In the genomic region with DNA sequence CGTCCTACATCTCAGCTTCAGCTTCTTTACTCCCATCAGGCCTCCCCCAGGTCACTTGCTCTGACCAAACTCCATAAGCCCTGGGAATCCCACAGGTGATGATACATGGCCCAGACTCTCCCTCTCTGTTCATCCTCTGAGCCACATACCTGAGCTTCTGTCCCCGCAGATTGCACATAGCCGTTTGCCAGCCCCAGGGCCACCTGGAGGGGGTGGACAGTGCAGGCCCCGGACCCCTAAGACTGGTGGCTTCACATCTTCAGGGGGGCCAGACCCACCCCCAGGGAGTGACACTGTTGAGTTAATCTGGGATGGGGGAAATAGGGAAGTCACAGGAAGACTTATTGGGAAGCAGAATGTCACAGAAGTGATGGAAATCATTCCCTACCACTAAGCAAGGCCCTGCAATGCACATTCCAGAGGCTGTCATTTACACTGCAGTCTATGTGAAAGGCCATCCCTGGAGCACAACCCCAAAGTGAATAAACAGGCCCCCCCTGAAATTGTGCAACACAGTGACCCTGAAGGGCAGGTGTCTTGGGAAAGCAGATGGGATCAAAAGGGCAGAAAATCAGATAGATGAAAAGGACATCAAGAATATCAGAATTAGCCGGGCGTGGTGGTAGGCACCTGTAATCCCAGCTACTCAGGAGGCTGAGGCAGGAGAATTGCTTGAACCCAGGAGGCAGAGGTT, we compare ENCODE assay signal across 10 cellular contexts. TPM values are rescaled to one million over a fixed set of nuclear protein-coding genes. Genes with fewer than 3 reads are reported as not detected.
DNase-seq lines count a peak whose midpoint lies in the region; ATAC-seq, FAIRE-seq and TF ChIP-seq lines count a peak whose summit lies in the region.
"Had no signal": no experiment of that assay in that cellular context is flagged by ENCODE, and none has a peak within 500 bp of the region (broad histone marks: within the 10 kb centered on the region; RNA-seq: fewer than 3 reads in every experiment).

No MANE protein-coding gene starts in this region.

- peaks cover 19% of the 10 kb centered on the region for H4K20me1 ChIP-seq in HepG2 (ENCODE audit: insufficient read depth, low read length)

- BruUV-seq in HepG2 (replicated peaks; lab: Mats Ljungman, UMichigan): TSS peak; percentile 26

- H3K4me3 ChIP-seq in HepG2 (replicated peaks in 1 of 3; ENCODE audit: insufficient read depth in 1 of 3, low read depth in 2 of 3, low read length in 3 of 3) (peak overlapping the region; percentile 23 to 93 (median 87)), sigmoid colon (no peak overlapping the region), vagina (no peak overlapping the region)

- H3K4me2 ChIP-seq in HepG2 (ENCODE audit: low read depth, low read length): peak overlapping the region; percentile 98

- peak overlapping the region; percentile 45 for H3K9ac ChIP-seq in HepG2 (ENCODE audit: insufficient read depth, low read depth, low read length)

- H3K4me1 Mint-ChIP-seq in activated naive CD4-positive, alpha-beta T cell treated with anti-CD3 and anti-CD28 coated beads, Interleukin-2, amount 50 U/mL, for 24 hours: peaks cover 58% of the 10 kb centered on the region
- peaks cover 54% of the 10 kb centered on the region for H3K4me1 Mint-ChIP-seq in activated CD8-positive, alpha-beta T cell treated with anti-CD3 and anti-CD28 coated beads for 36 hours (ENCODE audit: low read depth)
- peaks cover 66% of the 10 kb centered on the region for H3K4me1 Mint-ChIP-seq in type B pancreatic cell (ENCODE audit: unreplicated experiment)

- H3K4me3 Mint-ChIP-seq in activated naive CD4-positive, alpha-beta T cell treated with anti-CD3 and anti-CD28 coated beads, Interleukin-2, amount 50 U/mL, for 24 hours: peak overlapping the region; percentile 95
- peak overlapping the region; percentile 98 for H3K4me3 Mint-ChIP-seq in activated CD8-positive, alpha-beta T cell treated with anti-CD3 and anti-CD28 coated beads for 36 hours
- H3K4me3 Mint-ChIP-seq in type B pancreatic cell: peak overlapping the region; percentile 100

- peaks cover 27 to 49% of the 10 kb centered on the region in 2 experiments for H3K36me3 ChIP-seq in HepG2 (replicated peaks in 1 of 2; ENCODE audit: control insufficient read depth in 1 of 2, insufficient read depth in 2 of 2, low read length in 2 of 2)
- H3K36me3 ChIP-seq in sigmoid colon: peaks cover 16 to 56% (median 36%) of the 10 kb centered on the region in 4 donors
- peaks cover 0 to 34% of the 10 kb centered on the region in 2 donors for H3K36me3 ChIP-seq in vagina

- no peaks in the 10 kb centered on the region for H3K9me3 Mint-ChIP-seq in activated naive CD4-positive, alpha-beta T cell treated with anti-CD3 and anti-CD28 coated beads, Interleukin-2, amount 50 U/mL, for 24 hours
- no peaks in the 10 kb centered on the region for H3K9me3 Mint-ChIP-seq in activated CD8-positive, alpha-beta T cell treated with anti-CD3 and anti-CD28 coated beads for 36 hours
- H3K9me3 Mint-ChIP-seq in type B pancreatic cell: no peaks in the 10 kb centered on the region

- peaks cover 0 to 4% of the 10 kb centered on the region in 2 experiments; a peak in 1 of 5 replicates for H3K27me3 ChIP-seq in HepG2 (ENCODE audit: control insufficient read depth in 1 of 2, insufficient read depth in 2 of 2, low read length in 2 of 2)
- no peaks in the 10 kb centered on the region for H3K27me3 ChIP-seq in sigmoid colon
- no peaks in the 10 kb centered on the region for H3K27me3 ChIP-seq in vagina
- H3K27me3 ChIP-seq: BE2C had no signal

- TF ChIP-seq EP300 in HepG2 (IDR thresholded peaks at IDR 0.05; ENCODE audit: low read depth in 2 of 2, low read length in 2 of 2): peak in 1 of 2 experiments; percentile 95; a peak in 3 of 4 replicates
- peak; percentile 89 for TF ChIP-seq EP300 in HepG2 (CRISPR knock-in tag; IDR thresholded peaks at IDR 0.05; ENCODE audit: borderline replicate concordance)
- no peak for TF ChIP-seq EP300 in sigmoid colon (IDR thresholded peaks at IDR 0.05)

- intact Hi-C loops in activated CD8-positive, alpha-beta T cell treated with anti-CD3 and anti-CD28 coated beads for 36 hours (cut with micrococcal nuclease): loop anchor here (5.0 kb wide), 1 partner anchor 36 kb away; no protein-coding TSS in a partner anchor
- intact Hi-C loops in HepG2 (cut with micrococcal nuclease; ENCODE audit: unreplicated experiment): loop anchor here (5.0 kb wide), 2 partner anchors 194 to 226 kb away; a partner anchor contains a TSS
- intact Hi-C loops in sigmoid colon (cut with DNase I): no loop called here
- intact Hi-C loops in vagina (cut with DNase I): no loop called here

- H3K9me3 ChIP-seq in HepG2 (ENCODE audit: low read length): no peaks in the 10 kb centered on the region
- H3K9me3 ChIP-seq in sigmoid colon: no peaks in the 10 kb centered on the region
- no peaks in the 10 kb centered on the region for H3K9me3 ChIP-seq in vagina
- H3K9me3 ChIP-seq: BE2C had no signal

- ATAC-seq in activated CD8-positive, alpha-beta T cell treated with anti-CD3 and anti-CD28 coated beads for 36 hours: no peak
- ATAC-seq in HepG2: peak; percentile 59
- ATAC-seq in GM21528 (IDR thresholded peaks at IDR 0.05; ENCODE audit: low FRiP score, unreplicated experiment): no peak

- TF ChIP-seq RAD21 in HepG2 (CRISPR knock-in tag; IDR thresholded peaks at IDR 0.05): no peak

- CTCF ChIA-PET in activated CD8-positive, alpha-beta T cell treated with anti-CD3 and anti-CD28 coated beads for 36 hours (lab: Charles Lee): interaction anchor here (0.7 to 6.1 kb wide), 19 partner anchors 9 to 214 kb away, joined by 3 to 51 read pairs (median 4); a partner anchor contains a TSS
- CTCF ChIA-PET in HepG2 (lab: Yijun Ruan, JAX; ENCODE audit: low intra/inter-chr PET ratio, low total read pairs): interaction anchor here (0.6 to 1.7 kb wide), 2 partner anchors 15 to 37 kb away, joined by 3 to 11 read pairs; no protein-coding TSS in a partner anchor

- FAIRE-seq in HepG2 (lab: Jason Lieb, UNC): peak; percentile 54

- no peak; a peak in 1 of 4 replicates for TF ChIP-seq POLR2A in HepG2 (IDR thresholded peaks at IDR 0.05; ENCODE audit: insufficient read depth in 1 of 2, low read depth in 2 of 2, low read length in 2 of 2)
- no peak for TF ChIP-seq POLR2A in sigmoid colon (IDR thresholded peaks at IDR 0.05)
- no peak for TF ChIP-seq POLR2A in vagina (IDR thresholded peaks at IDR 0.05)

- peaks cover 18% of the 10 kb centered on the region for H3K36me3 Mint-ChIP-seq in activated naive CD4-positive, alpha-beta T cell treated with anti-CD3 and anti-CD28 coated beads, Interleukin-2, amount 50 U/mL, for 24 hours
- peaks cover 55% of the 10 kb centered on the region for H3K36me3 Mint-ChIP-seq in activated CD8-positive, alpha-beta T cell treated with anti-CD3 and anti-CD28 coated beads for 36 hours (ENCODE audit: low read depth)
- peaks cover 41% of the 10 kb centered on the region for H3K36me3 Mint-ChIP-seq in type B pancreatic cell

- H3K4me1 ChIP-seq in HepG2 (ENCODE audit: insufficient read depth, low read length) (peaks cover 48% of the 10 kb centered on the region), sigmoid colon (peaks cover 0 to 53% (median 42%) of the 10 kb centered on the region in 4 donors), vagina (peaks cover 50% of the 10 kb centered on the region)
- H3K4me1 ChIP-seq: BE2C had no signal

- peak overlapping the region; percentile 57 for H3K27ac Mint-ChIP-seq in activated naive CD4-positive, alpha-beta T cell treated with anti-CD3 and anti-CD28 coated beads, Interleukin-2, amount 50 U/mL, for 24 hours
- peak overlapping the region; percentile 58 for H3K27ac Mint-ChIP-seq in activated CD8-positive, alpha-beta T cell treated with anti-CD3 and anti-CD28 coated beads for 36 hours
- peak overlapping the region; percentile 84 for H3K27ac Mint-ChIP-seq in type B pancreatic cell

- POLR2A ChIA-PET in activated CD8-positive, alpha-beta T cell treated with anti-CD3 and anti-CD28 coated beads for 36 hours (lab: Charles Lee): interaction anchor here (0.5 to 2.0 kb wide), 7 partner anchors 10 to 220 kb away, joined by 3 to 11 read pairs (median 3); a partner anchor contains a TSS
- POLR2A ChIA-PET in HepG2 (lab: Yijun Ruan, JAX): interaction anchor here (0.7 to 4.1 kb wide), 14 partner anchors 9 to 228 kb away, joined by 3 to 69 read pairs (median 10); a partner anchor contains a TSS

- no peaks in the 10 kb centered on the region for H3K27me3 Mint-ChIP-seq in activated naive CD4-positive, alpha-beta T cell treated with anti-CD3 and anti-CD28 coated beads, Interleukin-2, amount 50 U/mL, for 24 hours
- H3K27me3 Mint-ChIP-seq in activated CD8-positive, alpha-beta T cell treated with anti-CD3 and anti-CD28 coated beads for 36 hours: no peaks in the 10 kb centered on the region
- no peaks in the 10 kb centered on the region for H3K27me3 Mint-ChIP-seq in type B pancreatic cell

- in situ Hi-C loops in HepG2 (cut with HindIII; ENCODE audit: extremely low pct_ligation_motif_present, low pct_unique_long_range_greater_than_20kb): no loop called here

- TF ChIP-seq CTCF in activated CD8-positive, alpha-beta T cell treated with anti-CD3 and anti-CD28 coated beads for 36 hours (IDR thresholded peaks at IDR 0.05): no peak
- no peak; the same call in 1 of the 2 replicates for TF ChIP-seq CTCF in HepG2 (CRISPR knock-in tag; IDR thresholded peaks at IDR 0.05)
- TF ChIP-seq CTCF in type B pancreatic cell (conservative IDR thresholded peaks at IDR 0.05): no peak
- no peak for TF ChIP-seq CTCF in sigmoid colon (IDR thresholded peaks at IDR 0.05)
- TF ChIP-seq CTCF in vagina (IDR thresholded peaks at IDR 0.05): no peak

- no peak overlapping the region for H2AFZ ChIP-seq in HepG2 (ENCODE audit: low read length)

- WGBS in HepG2 (ENCODE audit: low lambda C conversion rate): 9% methylated on average over 6 of the region's 6 CpGs
- WGBS in sigmoid colon, 2 donors: 66 to 87% methylated on average over 6 of the region's 6 CpGs

- no peak for DNase-seq in activated naive CD4-positive, alpha-beta T cell (lab: John Stamatoyannopoulos, UW)
- DNase-seq in activated CD8-positive, alpha-beta T cell treated with anti-CD3 and anti-CD28 coated beads for 36 hours: no peak
- DNase-seq in HepG2 (ENCODE audit: low spot score) (peak; percentile 94), type B pancreatic cell (ENCODE audit: extremely low spot score, unreplicated experiment) (no peak), sigmoid colon (no peak), vagina (ENCODE audit: extremely low spot score in 2 of 2) (no peak)
- DNase-seq: stimulated activated CD8-positive, alpha-beta memory T cell treated with anti-CD3 and anti-CD28 coated beads, Interleukin-4, amount 100 ng/mL, for 48 hours had no signal

- peaks cover 32% of the 10 kb centered on the region for H3K79me2 ChIP-seq in HepG2 (ENCODE audit: insufficient read depth, low read length)

- H3K27ac ChIP-seq in HepG2 (ENCODE audit: extremely low read length, insufficient read depth, low read length): peak overlapping the region; percentile 99
- H3K27ac ChIP-seq in sigmoid colon: peak overlapping the region in 2 of 4 donors; percentile 50 to 98
- no peak overlapping the region for H3K27ac ChIP-seq in vagina

RNA-seq across cellular contexts. Expression of a gene that starts 2.2 kb away (rescaled TPM):
- 10 to 100 TPM; 41.2 to 41.9 TPM for total RNA-seq in activated CD8-positive, alpha-beta T cell treated with anti-CD3 and anti-CD28 coated beads for 36 hours
- total RNA-seq in HepG2 (2016; rRNA removed; fragmentation: Illumina TruSeq; extraction: Trizol) (21.2 and 26.7 TPM in 2 replicates), type B pancreatic cell (ENCODE audit: low replicate concordance) (49.2 and 61.9 TPM in 2 replicates), sigmoid colon (10 to 100 TPM; 27.8 to 32.4 (median 30.4) TPM), vagina (28.0 TPM)
- 7.7 and 9.8 TPM in 2 replicates for total RNA-seq in HepG2 (2016; cell fraction: cytosol; rRNA removed; fragmentation: Illumina TruSeq; extraction: Trizol; ENCODE audit: low read depth)
- total RNA-seq in HepG2 (2016; cell fraction: insoluble cytoplasmic fraction; rRNA removed; fragmentation: Illumina TruSeq; extraction: Trizol): 20.4 and 25.8 TPM in 2 replicates
- total RNA-seq in HepG2 (2016; cell fraction: membrane; rRNA removed; fragmentation: Illumina TruSeq; extraction: Trizol): 11.0 and 11.2 TPM in 2 replicates
- 24.9 and 30.1 TPM in 2 replicates for total RNA-seq in HepG2 (2016; cell fraction: nucleus; rRNA removed; fragmentation: Illumina TruSeq; extraction: Trizol)
- polyA plus RNA-seq in HepG2 (2011; rRNA removed) (55.7 and 62.8 TPM in 2 replicates), sigmoid colon (10 to 100 TPM; 15.6 to 33.2 (median 16.2) TPM)
- polyA plus RNA-seq in HepG2 (2011; cell fraction: cytosol; rRNA removed): 21.7 and 25.1 TPM in 2 replicates
- polyA plus RNA-seq in HepG2 (2011; cell fraction: nucleus; rRNA removed): 251 and 306 TPM in 2 replicates
- 33.2 and 34.8 TPM in 2 replicates for polyA plus RNA-seq in HepG2 (2012)
- polyA plus RNA-seq in HepG2 (2016; cell fraction: cytosol; fragmentation: Illumina TruSeq; extraction: Trizol; ENCODE audit: low read depth): 3.4 and 3.5 TPM in 2 replicates
- 18.6 and 21.0 TPM in 2 replicates for polyA plus RNA-seq in HepG2 (2016; cell fraction: insoluble cytoplasmic fraction; fragmentation: Illumina TruSeq; extraction: Trizol; ENCODE audit: low read depth)
- polyA plus RNA-seq in HepG2 (2016; cell fraction: membrane; fragmentation: Illumina TruSeq; extraction: Trizol; ENCODE audit: low read depth): 8.2 and 8.4 TPM in 2 replicates
- polyA plus RNA-seq in HepG2 (2016; cell fraction: nucleus; fragmentation: Illumina TruSeq; extraction: Trizol; ENCODE audit: insufficient read depth, low read depth): 78.6 and 88.5 TPM in 2 replicates
- 62.6 and 66.8 TPM in 2 replicates for polyA minus RNA-seq in HepG2 (2011; rRNA and poly(A)+ RNA removed; ENCODE audit: low replicate concordance)
- 16.9 and 17.9 TPM in 2 replicates for polyA minus RNA-seq in HepG2 (2011; cell fraction: cytosol; rRNA and poly(A)+ RNA removed)
- polyA minus RNA-seq in HepG2 (2011; cell fraction: nucleus; rRNA and poly(A)+ RNA removed): 41.4 and 51.2 TPM in 2 replicates

RNA-seq across cellular contexts. Expression of a gene that starts 2.4 kb away (rescaled TPM):
- 10 to 100 TPM; 43.1 to 43.3 TPM for total RNA-seq in activated CD8-positive, alpha-beta T cell treated with anti-CD3 and anti-CD28 coated beads for 36 hours
- total RNA-seq in HepG2 (2016; rRNA removed; fragmentation: Illumina TruSeq; extraction: Trizol): 127 and 229 TPM in 2 replicates
- 25.4 and 28.2 TPM in 2 replicates for total RNA-seq in HepG2 (2016; cell fraction: cytosol; rRNA removed; fragmentation: Illumina TruSeq; extraction: Trizol; ENCODE audit: low read depth)
- 117 and 245 TPM in 2 replicates for total RNA-seq in HepG2 (2016; cell fraction: insoluble cytoplasmic fraction; rRNA removed; fragmentation: Illumina TruSeq; extraction: Trizol)
- total RNA-seq in HepG2 (2016; cell fraction: membrane; rRNA removed; fragmentation: Illumina TruSeq; extraction: Trizol): 69.2 and 73.5 TPM in 2 replicates
- 168 and 183 TPM in 2 replicates for total RNA-seq in HepG2 (2016; cell fraction: nucleus; rRNA removed; fragmentation: Illumina TruSeq; extraction: Trizol)
- 142 and 181 TPM in 2 replicates for polyA plus RNA-seq in HepG2 (2011; rRNA removed)
- 156 and 173 TPM in 2 replicates for polyA plus RNA-seq in HepG2 (2011; cell fraction: cytosol; rRNA removed)
- polyA plus RNA-seq in HepG2 (2011; cell fraction: nucleus; rRNA removed): 155 and 160 TPM in 2 replicates
- polyA plus RNA-seq in HepG2 (2012): 179 and 194 TPM in 2 replicates
- 25.6 and 28.5 TPM in 2 replicates for polyA plus RNA-seq in HepG2 (2016; cell fraction: cytosol; fragmentation: Illumina TruSeq; extraction: Trizol; ENCODE audit: low read depth)
- polyA plus RNA-seq in HepG2 (2016; cell fraction: insoluble cytoplasmic fraction; fragmentation: Illumina TruSeq; extraction: Trizol; ENCODE audit: low read depth): 134 and 143 TPM in 2 replicates
- polyA plus RNA-seq in HepG2 (2016; cell fraction: membrane; fragmentation: Illumina TruSeq; extraction: Trizol; ENCODE audit: low read depth): 52.6 and 58.2 TPM in 2 replicates
- polyA plus RNA-seq in HepG2 (2016; cell fraction: nucleus; fragmentation: Illumina TruSeq; extraction: Trizol; ENCODE audit: insufficient read depth, low read depth): 338 and 345 TPM in 2 replicates
- 85.7 and 161 TPM in 2 replicates for polyA minus RNA-seq in HepG2 (2011; rRNA and poly(A)+ RNA removed; ENCODE audit: low replicate concordance)
- polyA minus RNA-seq in HepG2 (2011; cell fraction: cytosol; rRNA and poly(A)+ RNA removed): 54.5 and 56.6 TPM in 2 replicates
- polyA minus RNA-seq in HepG2 (2011; cell fraction: nucleus; rRNA and poly(A)+ RNA removed): 68.1 and 69.5 TPM in 2 replicates
- total RNA-seq in type B pancreatic cell (ENCODE audit: low replicate concordance): 147 and 202 TPM in 2 replicates
- total RNA-seq in sigmoid colon: 10 to 100 TPM; 48.7 to 52.1 (median 49.8) TPM
- polyA plus RNA-seq in sigmoid colon: 100 to 1,000 TPM in 1 of 3 donors, 10 to 100 TPM in 2; 31.2 to 189 (median 31.2) TPM
- total RNA-seq in vagina: 36.3 TPM

RNA-seq across cellular contexts. Expression of a gene that starts 6.0 kb away (rescaled TPM):
- 1 to 10 TPM; 1.3 to 1.4 TPM for total RNA-seq in activated CD8-positive, alpha-beta T cell treated with anti-CD3 and anti-CD28 coated beads for 36 hours
- 0.29 and 0.55 TPM in 2 replicates for total RNA-seq in HepG2 (2016; rRNA removed; fragmentation: Illumina TruSeq; extraction: Trizol)
- 0.10 TPM in 1 of 2 replicates, not detected in the other for total RNA-seq in HepG2 (2016; cell fraction: cytosol; rRNA removed; fragmentation: Illumina TruSeq; extraction: Trizol; ENCODE audit: low read depth)
- 0.12 and 0.67 TPM in 2 replicates for total RNA-seq in HepG2 (2016; cell fraction: insoluble cytoplasmic fraction; rRNA removed; fragmentation: Illumina TruSeq; extraction: Trizol)
- total RNA-seq in HepG2 (2016; cell fraction: membrane; rRNA removed; fragmentation: Illumina TruSeq; extraction: Trizol): 0.45 TPM in 1 of 2 replicates, not detected in the other
- total RNA-seq in HepG2 (2016; cell fraction: nucleus; rRNA removed; fragmentation: Illumina TruSeq; extraction: Trizol): 1.0 and 1.1 TPM in 2 replicates
- polyA plus RNA-seq in HepG2 (2011; rRNA removed): 0.55 and 0.73 TPM in 2 replicates
- 0.13 and 0.18 TPM in 2 replicates for polyA plus RNA-seq in HepG2 (2011; cell fraction: cytosol; rRNA removed)
- 5.9 and 6.2 TPM in 2 replicates for polyA plus RNA-seq in HepG2 (2011; cell fraction: nucleus; rRNA removed)
- 0.97 and 1.9 TPM in 2 replicates for polyA plus RNA-seq in HepG2 (2012)
- polyA plus RNA-seq in HepG2 (2016; cell fraction: cytosol; fragmentation: Illumina TruSeq; extraction: Trizol; ENCODE audit: low read depth): 0.21 and 0.24 TPM in 2 replicates
- 0.15 and 0.42 TPM in 2 replicates for polyA plus RNA-seq in HepG2 (2016; cell fraction: insoluble cytoplasmic fraction; fragmentation: Illumina TruSeq; extraction: Trizol; ENCODE audit: low read depth)
- 0.21 TPM in 2 replicates for polyA plus RNA-seq in HepG2 (2016; cell fraction: membrane; fragmentation: Illumina TruSeq; extraction: Trizol; ENCODE audit: low read depth)
- 3.7 and 4.5 TPM in 2 replicates for polyA plus RNA-seq in HepG2 (2016; cell fraction: nucleus; fragmentation: Illumina TruSeq; extraction: Trizol; ENCODE audit: insufficient read depth, low read depth)
- 0.20 and 1.1 TPM in 2 replicates for polyA minus RNA-seq in HepG2 (2011; rRNA and poly(A)+ RNA removed; ENCODE audit: low replicate concordance)
- 0.44 TPM in 1 of 2 replicates, not detected in the other for polyA minus RNA-seq in HepG2 (2011; cell fraction: cytosol; rRNA and poly(A)+ RNA removed)
- 0.52 and 0.75 TPM in 2 replicates for polyA minus RNA-seq in HepG2 (2011; cell fraction: nucleus; rRNA and poly(A)+ RNA removed)
- 1.3 and 11.9 TPM in 2 replicates for total RNA-seq in type B pancreatic cell (ENCODE audit: low replicate concordance)
- total RNA-seq in sigmoid colon: 1 to 10 TPM in 1 of 4 donors, under 1 TPM in 2, not detected in 1; 0.16 to 1.4 (median 0.41) TPM
- under 1 TPM in 1 of 3 donors, not detected in 2; 0.60 TPM for polyA plus RNA-seq in sigmoid colon
- 0.25 TPM for total RNA-seq in vagina

RNA-seq across cellular contexts. Expression of a gene that starts 6.1 kb away (rescaled TPM):
- 10 to 100 TPM; 40.6 to 42.0 TPM for total RNA-seq in activated CD8-positive, alpha-beta T cell treated with anti-CD3 and anti-CD28 coated beads for 36 hours
- total RNA-seq in HepG2 (2016; rRNA removed; fragmentation: Illumina TruSeq; extraction: Trizol): 12.6 and 13.5 TPM in 2 replicates
- total RNA-seq in HepG2 (2016; cell fraction: cytosol; rRNA removed; fragmentation: Illumina TruSeq; extraction: Trizol; ENCODE audit: low read depth): 2.7 and 4.8 TPM in 2 replicates
- 13.4 and 15.0 TPM in 2 replicates for total RNA-seq in HepG2 (2016; cell fraction: insoluble cytoplasmic fraction; rRNA removed; fragmentation: Illumina TruSeq; extraction: Trizol)
- 5.0 TPM in 2 replicates for total RNA-seq in HepG2 (2016; cell fraction: membrane; rRNA removed; fragmentation: Illumina TruSeq; extraction: Trizol)
- 6.0 and 8.0 TPM in 2 replicates for total RNA-seq in HepG2 (2016; cell fraction: nucleus; rRNA removed; fragmentation: Illumina TruSeq; extraction: Trizol)
- polyA plus RNA-seq in HepG2 (2011; rRNA removed): 20.1 and 21.6 TPM in 2 replicates
- 25.2 and 35.5 TPM in 2 replicates for polyA plus RNA-seq in HepG2 (2011; cell fraction: cytosol; rRNA removed)
- 57.9 and 67.9 TPM in 2 replicates for polyA plus RNA-seq in HepG2 (2011; cell fraction: nucleus; rRNA removed)
- 10.8 and 13.9 TPM in 2 replicates for polyA plus RNA-seq in HepG2 (2012)
- polyA plus RNA-seq in HepG2 (2016; cell fraction: cytosol; fragmentation: Illumina TruSeq; extraction: Trizol; ENCODE audit: low read depth): 3.8 and 4.0 TPM in 2 replicates
- polyA plus RNA-seq in HepG2 (2016; cell fraction: insoluble cytoplasmic fraction; fragmentation: Illumina TruSeq; extraction: Trizol; ENCODE audit: low read depth): 14.2 and 14.6 TPM in 2 replicates
- polyA plus RNA-seq in HepG2 (2016; cell fraction: membrane; fragmentation: Illumina TruSeq; extraction: Trizol; ENCODE audit: low read depth): 4.5 and 4.8 TPM in 2 replicates
- 12.8 and 15.0 TPM in 2 replicates for polyA plus RNA-seq in HepG2 (2016; cell fraction: nucleus; fragmentation: Illumina TruSeq; extraction: Trizol; ENCODE audit: insufficient read depth, low read depth)
- polyA minus RNA-seq in HepG2 (2011; rRNA and poly(A)+ RNA removed; ENCODE audit: low replicate concordance): 12.8 and 27.4 TPM in 2 replicates
- polyA minus RNA-seq in HepG2 (2011; cell fraction: cytosol; rRNA and poly(A)+ RNA removed): 4.9 and 5.1 TPM in 2 replicates
- 4.2 and 5.5 TPM in 2 replicates for polyA minus RNA-seq in HepG2 (2011; cell fraction: nucleus; rRNA and poly(A)+ RNA removed)
- 13.9 and 15.7 TPM in 2 replicates for total RNA-seq in type B pancreatic cell (ENCODE audit: low replicate concordance)
- 10 to 100 TPM in 3 of 4 donors, not detected in 1; 17.3 to 19.0 (median 18.9) TPM for total RNA-seq in sigmoid colon
- polyA plus RNA-seq in sigmoid colon: 10 to 100 TPM; 18.6 to 27.3 (median 21.3) TPM
- total RNA-seq in vagina: 17.7 TPM

RNA-seq across cellular contexts. Expression of a gene that starts 10.0 kb away (rescaled TPM):
- total RNA-seq in activated CD8-positive, alpha-beta T cell treated with anti-CD3 and anti-CD28 coated beads for 36 hours: 10 to 100 TPM; 26.8 to 27.5 TPM
- total RNA-seq in HepG2 (2016; rRNA removed; fragmentation: Illumina TruSeq; extraction: Trizol): 19.8 and 23.9 TPM in 2 replicates
- total RNA-seq in HepG2 (2016; cell fraction: cytosol; rRNA removed; fragmentation: Illumina TruSeq; extraction: Trizol; ENCODE audit: low read depth): 10.0 and 10.7 TPM in 2 replicates
- total RNA-seq in HepG2 (2016; cell fraction: insoluble cytoplasmic fraction; rRNA removed; fragmentation: Illumina TruSeq; extraction: Trizol): 18.4 and 25.4 TPM in 2 replicates
- total RNA-seq in HepG2 (2016; cell fraction: membrane; rRNA removed; fragmentation: Illumina TruSeq; extraction: Trizol): 17.3 and 21.2 TPM in 2 replicates
- 12.2 and 16.1 TPM in 2 replicates for total RNA-seq in HepG2 (2016; cell fraction: nucleus; rRNA removed; fragmentation: Illumina TruSeq; extraction: Trizol)
- polyA plus RNA-seq in HepG2 (2011; rRNA removed): 33.6 and 42.9 TPM in 2 replicates
- 23.2 and 29.0 TPM in 2 replicates for polyA plus RNA-seq in HepG2 (2011; cell fraction: cytosol; rRNA removed)
- polyA plus RNA-seq in HepG2 (2011; cell fraction: nucleus; rRNA removed): 93.0 and 104 TPM in 2 replicates
- polyA plus RNA-seq in HepG2 (2012): 32.2 and 34.6 TPM in 2 replicates
- 14.4 and 19.7 TPM in 2 replicates for polyA plus RNA-seq in HepG2 (2016; cell fraction: cytosol; fragmentation: Illumina TruSeq; extraction: Trizol; ENCODE audit: low read depth)
- polyA plus RNA-seq in HepG2 (2016; cell fraction: insoluble cytoplasmic fraction; fragmentation: Illumina TruSeq; extraction: Trizol; ENCODE audit: low read depth): 31.5 and 40.1 TPM in 2 replicates
- polyA plus RNA-seq in HepG2 (2016; cell fraction: membrane; fragmentation: Illumina TruSeq; extraction: Trizol; ENCODE audit: low read depth): 23.8 and 28.0 TPM in 2 replicates
- 56.0 and 58.2 TPM in 2 replicates for polyA plus RNA-seq in HepG2 (2016; cell fraction: nucleus; fragmentation: Illumina TruSeq; extraction: Trizol; ENCODE audit: insufficient read depth, low read depth)
- polyA minus RNA-seq in HepG2 (2011; rRNA and poly(A)+ RNA removed; ENCODE audit: low replicate concordance): 22.4 and 30.2 TPM in 2 replicates
- polyA minus RNA-seq in HepG2 (2011; cell fraction: cytosol; rRNA and poly(A)+ RNA removed): 10.9 and 13.5 TPM in 2 replicates
- 8.4 and 9.9 TPM in 2 replicates for polyA minus RNA-seq in HepG2 (2011; cell fraction: nucleus; rRNA and poly(A)+ RNA removed)
- 44.5 and 60.4 TPM in 2 replicates for total RNA-seq in type B pancreatic cell (ENCODE audit: low replicate concordance)
- 10 to 100 TPM; 13.2 to 18.1 (median 17.1) TPM for total RNA-seq in sigmoid colon
- 10 to 100 TPM; 27.7 to 36.0 (median 32.7) TPM for polyA plus RNA-seq in sigmoid colon
- 32.7 TPM for total RNA-seq in vagina

Comparison
In these comparisons a context has a peak if more than half of its experiments do, and no peak if none do; other contexts are left out.
1. H3K4me3 ChIP-seq: peak in HepG2 (3 of 3); none in sigmoid colon (0 of 4) and vagina (0 of 2).
2. intact Hi-C loops: an anchor here in activated CD8-positive, alpha-beta T cell treated with anti-CD3 and anti-CD28 coated beads for 36 hours (5.0 kb wide) and HepG2 (5.0 kb wide); none called in sigmoid colon and vagina.
3. Peak in every context shown above with its lines, with median percentiles within 50 percentile points of each other: H3K27ac Mint-ChIP-seq and H3K4me3 Mint-ChIP-seq.